ENCODE assay signal across 8 cellular contexts in the genomic region with DNA sequence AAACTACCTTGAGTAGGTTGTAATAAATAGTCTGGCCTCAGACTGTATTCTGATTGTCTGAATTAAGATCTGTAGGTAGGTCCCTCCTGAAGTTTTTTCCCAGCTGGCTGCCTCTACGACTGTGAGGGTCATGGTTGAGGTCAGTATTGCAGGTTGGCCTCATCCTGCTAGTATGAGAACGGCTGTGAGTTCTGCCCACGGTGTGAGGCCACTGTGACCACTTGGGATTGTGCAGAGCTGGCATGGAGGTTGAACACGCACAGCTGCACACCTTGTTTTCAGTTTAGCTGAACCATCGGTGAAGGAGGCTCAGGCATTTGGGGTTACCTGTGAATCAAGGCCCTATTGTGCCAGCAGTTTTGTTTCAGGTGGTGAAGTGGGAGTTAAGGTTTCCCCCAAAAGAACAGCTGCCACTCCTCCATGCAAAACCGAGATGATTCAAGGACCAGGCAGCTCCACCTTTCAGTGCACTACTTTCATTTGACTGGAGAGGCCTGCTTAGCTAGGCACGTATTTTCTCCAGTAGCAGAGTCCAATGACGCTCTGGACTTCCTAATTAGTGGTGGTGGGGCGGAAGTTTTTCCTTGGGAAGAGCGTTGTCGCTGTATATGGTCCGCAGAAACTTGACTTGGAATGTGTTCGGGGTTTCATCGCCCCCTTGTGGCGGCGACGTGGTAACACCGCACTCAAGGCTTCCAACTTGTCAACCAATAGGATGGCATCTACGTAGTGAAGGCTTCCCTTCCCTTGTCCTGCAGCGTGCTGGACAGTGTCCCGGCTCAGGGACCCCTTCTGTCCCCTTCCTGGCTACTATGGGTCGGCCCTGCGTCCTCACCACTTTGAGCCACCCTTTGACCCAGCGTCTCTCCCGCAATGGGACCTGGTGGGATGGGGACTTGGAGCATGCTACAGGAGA. TPM values are rescaled to one million over a fixed set of nuclear protein-coding genes. Genes with fewer than 3 reads are reported as not detected.
A peak's percentile ranks its signal among the peaks of the same experiment; 100 is the strongest.
DNase-seq lines count a peak whose midpoint lies in the region; ATAC-seq, FAIRE-seq and TF ChIP-seq lines count a peak whose summit lies in the region.

No MANE protein-coding gene starts in this region.

- H3K4me1 Mint-ChIP-seq in WTC11 = peaks cover 4% of the 10 kb centered on the region; the same call in 1 of the 2 replicates

- H3K4me2 ChIP-seq in MM.1S (ENCODE audit: low read depth, low read length) = peak overlapping the region; percentile 74

- TF ChIP-seq CTCF in MM.1S (IDR thresholded peaks at IDR 0.05; ENCODE audit: low read length) = peak; percentile 82
- peak; percentile 56; the same call in 1 of the 2 replicates for TF ChIP-seq CTCF in WTC11 (IDR thresholded peaks at IDR 0.05)
- TF ChIP-seq CTCF in choroid plexus epithelial cell (conservative IDR thresholded peaks at IDR 0.05; ENCODE audit: low read depth, low read length) = peak; percentile 76
- TF ChIP-seq CTCF in kidney (IDR thresholded peaks at IDR 0.05; ENCODE audit: borderline replicate concordance, extremely low read depth, insufficient read depth) = peak; percentile 75

- peak; percentile 78 for ATAC-seq in GM21825 (IDR thresholded peaks at IDR 0.05; ENCODE audit: unreplicated experiment)
- peak; percentile 98 for ATAC-seq in WTC11
- ATAC-seq in HG03469 (IDR thresholded peaks at IDR 0.05; ENCODE audit: unreplicated experiment) = no peak

- no peaks in the 10 kb centered on the region for H3K9me3 Mint-ChIP-seq in WTC11

- peak overlapping the region; percentile 68 for H2AFZ ChIP-seq in MM.1S (ENCODE audit: low read length)

- FAIRE-seq in kidney (lab: Jason Lieb, UNC) = peak; percentile 96

- no peaks in the 10 kb centered on the region for H3K27me3 ChIP-seq in MM.1S (replicated peaks; ENCODE audit: insufficient read depth, low read length)

- CTCF ChIA-PET in WTC11 (lab: Charles Lee) = interaction anchor here (0.6 to 2.2 kb wide), 3 partner anchors 8 to 139 kb away, joined by 3 to 7 read pairs (median 7); no protein-coding TSS in a partner anchor

- no peaks in the 10 kb centered on the region for H3K79me2 ChIP-seq in MM.1S (ENCODE audit: low read length)

- no peak overlapping the region for H3K9ac ChIP-seq in MM.1S (ENCODE audit: low read length)
- H3K9ac ChIP-seq in kidney (ENCODE audit: low read length in 2 of 2) = no peak overlapping the region

- H3K36me3 Mint-ChIP-seq in WTC11 = peaks cover 2% of the 10 kb centered on the region; the same call in 1 of the 2 replicates

- H3K36me3 ChIP-seq in MM.1S (replicated peaks; ENCODE audit: insufficient read depth, low read length) (no peaks in the 10 kb centered on the region), kidney (ENCODE audit: control insufficient read depth in 1 of 2, insufficient read depth in 2 of 2, low read length in 2 of 2) (no peaks in the 10 kb centered on the region)

- H3K4me1 ChIP-seq in MM.1S (ENCODE audit: low read length) = 0 out of 2 replicates have a peak, but pooled peaks cover 4% of the 10 kb centered on the region
- H3K4me1 ChIP-seq in kidney (ENCODE audit: control insufficient read depth in 1 of 2, insufficient read depth in 1 of 2, low read depth in 1 of 2, low read length in 2 of 2) = peaks cover 0 to 10% of the 10 kb centered on the region in 2 donors

- H4K20me1 ChIP-seq in MM.1S (ENCODE audit: insufficient read depth, low read length) = no peaks in the 10 kb centered on the region

- H3K9me2 ChIP-seq in MM.1S (replicated peaks; ENCODE audit: insufficient read depth, low read length) = no peaks in the 10 kb centered on the region

- H3F3A ChIP-seq in MM.1S (ENCODE audit: insufficient read depth, low read length) = no peaks in the 10 kb centered on the region

- H3K4me3 ChIP-seq in MM.1S (ENCODE audit: low read length) = peak overlapping the region; percentile 41
- peak overlapping the region; percentile 51 for H3K4me3 ChIP-seq in choroid plexus epithelial cell (ENCODE audit: low read depth, low read length)
- peak overlapping the region in 1 of 2 donors; percentile 47 for H3K4me3 ChIP-seq in kidney (ENCODE audit: low read length in 2 of 2)

- H3K27me3 Mint-ChIP-seq in WTC11 (ENCODE audit: low read depth) = no peaks in the 10 kb centered on the region

- POLR2A ChIA-PET in WTC11 (lab: Charles Lee) = no interaction called here

- intact Hi-C loops in kidney (cut with DNase I) = no loop called here

- DNase-seq in GF-D8 (lab: John Stamatoyannopoulos, UW) = peak; percentile 2
- peak; percentile 56 for DNase-seq in MM.1S
- peak; percentile 66 for DNase-seq in WTC11 (ENCODE audit: low spot score)
- DNase-seq in choroid plexus epithelial cell (ENCODE audit: low read depth) = peak; percentile 78
- DNase-seq in kidney = peak; percentile 80
- peak; percentile 21 for DNase-seq in stimulated activated CD4-positive, alpha-beta T cell treated with anti-CD3 and anti-CD28 coated beads, Interleukin-1b, Interleukin-23, amount 100 ng/mL, for 48 hours

- H3K27ac ChIP-seq in MM.1S (ENCODE audit: low read length) = no peak overlapping the region
- no peak overlapping the region for H3K27ac ChIP-seq in kidney (ENCODE audit: low read depth in 2 of 2, low read length in 2 of 2)

- H3K27ac Mint-ChIP-seq in WTC11 = peak overlapping the region; percentile 49

- H3K9me3 ChIP-seq in MM.1S (replicated peaks; ENCODE audit: insufficient read depth, low read length) (no peaks in the 10 kb centered on the region), kidney (ENCODE audit: control insufficient read depth in 1 of 2, low read length in 2 of 2) (no peaks in the 10 kb centered on the region)

- peak overlapping the region; percentile 29 for H3K4me3 Mint-ChIP-seq in WTC11

TF ChIP-seq in WTC11, 78 proteins besides CTCF, POLR2A, EP300 and RAD21:
- no peak for TF ChIP-seq EMX1 (CRISPR knock-in tag; IDR thresholded peaks at IDR 0.05)

RNA-seq across cellular contexts. Expression of a gene that starts 13.8 kb away (rescaled TPM):
- total RNA-seq in WTC11 (2021) (3.0 to 6.4 TPM (median 5.9 TPM) in 3 replicates), kidney (6.6 TPM)
- 26.2 TPM for polyA plus RNA-seq in kidney (ENCODE audit: insufficient read depth, low read depth, low replicate concordance)

RNA-seq across cellular contexts. Expression of a gene that starts 13.8 kb away (rescaled TPM):
- total RNA-seq in WTC11 (2021) = 8.6 to 12.8 TPM (median 10.1 TPM) in 3 replicates
- total RNA-seq in kidney = 23.8 TPM
- 21.5 TPM for polyA plus RNA-seq in kidney (ENCODE audit: insufficient read depth, low read depth, low replicate concordance)

RNA-seq across cellular contexts. Expression of a gene that starts 14.2 kb away (rescaled TPM):
- total RNA-seq in WTC11 (2021) (18.5 to 19.6 TPM (median 19.4 TPM) in 3 replicates), kidney (23.0 TPM)
- 14.4 TPM for polyA plus RNA-seq in kidney (ENCODE audit: insufficient read depth, low read depth, low replicate concordance)

RNA-seq across cellular contexts. Expression of a gene that starts 30.5 kb away (rescaled TPM):
- total RNA-seq in WTC11 (2021) (60.7 to 79.5 TPM (median 73.8 TPM) in 3 replicates), kidney (98.2 TPM)
- polyA plus RNA-seq in kidney (ENCODE audit: insufficient read depth, low read depth, low replicate concordance) = 239 TPM

RNA-seq across cellular contexts. Expression of a gene that starts 34.6 kb away (rescaled TPM):
- 1.6 to 2.6 TPM (median 2.2 TPM) in 3 replicates for total RNA-seq in WTC11 (2021)
- total RNA-seq in kidney = 41.3 TPM
- 15.1 TPM for polyA plus RNA-seq in kidney (ENCODE audit: insufficient read depth, low read depth, low replicate concordance)

Comparison
In these comparisons a context has a peak if more than half of its experiments do, and no peak if none do; other contexts are left out.
1. DNase-seq: peak in every context shown above with its lines; median percentile 80 in kidney; 78 in choroid plexus epithelial cell; 66 in WTC11; 56 in MM.1S; 21 in stimulated activated CD4-positive, alpha-beta T cell treated with anti-CD3 and anti-CD28 coated beads, Interleukin-1b, Interleukin-23, amount 100 ng/mL, for 48 hours; 2 in GF-D8.